In genomic region chr1:13171548-13171947, GRCh38 we compare ENCODE assay signal across 2 cellular contexts. TPM values are rescaled to one million over a fixed set of nuclear protein-coding genes. Genes with fewer than 3 reads are reported as not detected.
"Had no signal": no experiment of that assay in that cellular context is flagged by ENCODE, and none has a peak within 500 bp of the region (broad histone marks: within the 10 kb centered on the region; RNA-seq: fewer than 3 reads in every experiment).

Gene PRAMEF9, plus strand, starts transcription at chr1:13171848. Its CDS starts 3,433 bp downstream, at chr1:13175281.

RNA-seq across cellular contexts. Expression of gene PRAMEF9, which starts in this region (rescaled TPM):
- total RNA-seq: G401, GM12878 had no signal
